8 cellular contexts compared by ENCODE assay signal in genomic region chr2:18149660-18150246, GRCh38.
DNase-seq lines count a peak whose midpoint lies in the region; FAIRE-seq and TF ChIP-seq lines count a peak whose summit lies in the region.

No MANE protein-coding gene starts in this region.

- H3K4me1 ChIP-seq in A673 (ENCODE audit: insufficient read depth, low read length, poor library complexity, severe bottlenecking) (no peaks in the 10 kb centered on the region), neural progenitor cell (no peaks in the 10 kb centered on the region)

- no peak overlapping the region for H3K9ac ChIP-seq in neural progenitor cell

- H3K36me3 Mint-ChIP-seq in neural progenitor cell: no peaks in the 10 kb centered on the region

- no peak overlapping the region for H3K4me2 ChIP-seq in neural progenitor cell

- H3K27me3 Mint-ChIP-seq in neural progenitor cell (ENCODE audit: insufficient read depth, low read depth): peaks cover 2% of the 10 kb centered on the region

- intact Hi-C loops in A673 (cut with micrococcal nuclease; ENCODE audit: unreplicated experiment): loop anchor here (1.0 kb wide), 1 partner anchor 297 kb away; no protein-coding TSS in a partner anchor

- no peaks in the 10 kb centered on the region for H3K79me2 ChIP-seq in neural progenitor cell (ENCODE audit: low read depth)

- no peaks in the 10 kb centered on the region for H3F3A ChIP-seq in neural progenitor cell (ENCODE audit: low read depth)

- H3K36me3 ChIP-seq in A673 (ENCODE audit: insufficient read depth, low read length, poor library complexity, severe bottlenecking): no peaks in the 10 kb centered on the region
- no peaks in the 10 kb centered on the region for H3K36me3 ChIP-seq in neural progenitor cell

- H3K27ac ChIP-seq in A673 (ENCODE audit: low read depth, low read length, poor library complexity, severe bottlenecking): no peak overlapping the region
- no peak overlapping the region for H3K27ac ChIP-seq in HL-60 (replicated peaks)
- H3K27ac ChIP-seq in neural progenitor cell: no peak overlapping the region

- H3K9me3 ChIP-seq in A673 (ENCODE audit: low read depth, low read length, poor library complexity, severe bottlenecking) (no peaks in the 10 kb centered on the region), neural progenitor cell (ENCODE audit: low read depth) (no peaks in the 10 kb centered on the region)

- peaks cover 9% of the 10 kb centered on the region for H3K4me1 Mint-ChIP-seq in neural progenitor cell

- H3K4me3 ChIP-seq in A673 (ENCODE audit: low read depth, low read length, poor library complexity, severe bottlenecking): no peak overlapping the region
- no peak overlapping the region for H3K4me3 ChIP-seq in HL-60 (replicated peaks; ENCODE audit: insufficient read depth, low read length)
- H3K4me3 ChIP-seq in neural progenitor cell: no peak overlapping the region

- TF ChIP-seq CTCF in A673 (conservative IDR thresholded peaks at IDR 0.05; ENCODE audit: low read depth, low read length) (peak; percentile 87), HL-60 (IDR thresholded peaks at IDR 0.05; ENCODE audit: insufficient read depth, low read length) (peak; percentile 61), neural progenitor cell (IDR thresholded peaks at IDR 0.05) (peak; percentile 87)

- no peak overlapping the region for H3K4me3 Mint-ChIP-seq in neural progenitor cell

- CTCF ChIA-PET in A673 (lab: Charles Lee): interaction anchor here (0.5 to 0.8 kb wide), 2 partner anchors 31 to 265 kb away, joined by 4 to 9 read pairs; no protein-coding TSS in a partner anchor

- H4K20me1 ChIP-seq in neural progenitor cell (ENCODE audit: low read depth): no peaks in the 10 kb centered on the region

- peak; percentile 77 for DNase-seq in A673 (ENCODE audit: low spot score)
- DNase-seq in GM18507 (ENCODE audit: extremely low spot score, insufficient read length, low read depth): peak; percentile 8
- no peak for DNase-seq in HL-60 (ENCODE audit: low read depth in 1 of 2, low spot score in 1 of 2)
- peak; percentile 23 for DNase-seq in NOMO-1 treated with DMSO at 0.1 percent for 48 hours (lab: John Stamatoyannopoulos, UW; ENCODE audit: unreplicated experiment)
- DNase-seq in dermis microvascular lymphatic vessel endothelial cell (ENCODE audit: low read depth in 2 of 2): peak; percentile 10 to 49
- peak; percentile 73 for DNase-seq in neural progenitor cell (ENCODE audit: low spot score)
- DNase-seq in activated CD4-positive, alpha-beta T cell treated with anti-CD3 and anti-CD28 coated beads for 48 hours: no peak
- no peak for DNase-seq in ecto neural progenitor cell (ENCODE audit: low spot score)

- no TSS peak for BruUV-seq in A673 (replicated peaks; lab: Mats Ljungman, UMichigan)

- H2AFZ ChIP-seq in neural progenitor cell (replicated peaks): no peak overlapping the region

- no peaks in the 10 kb centered on the region for H3K27me3 ChIP-seq in A673 (replicated peaks; ENCODE audit: insufficient read depth, low read depth, low read length, poor library complexity)
- H3K27me3 ChIP-seq in HL-60 (ENCODE audit: insufficient read depth, poor library complexity, severe bottlenecking): no peaks in the 10 kb centered on the region
- H3K27me3 ChIP-seq in neural progenitor cell: no peaks in the 10 kb centered on the region

- POLR2A ChIA-PET in A673 (lab: Charles Lee; ENCODE audit: low non-redundant PET): no interaction called here

- peak; percentile 77 for FAIRE-seq in GM18507 (lab: Jason Lieb, UNC)

- no peaks in the 10 kb centered on the region for H3K9me3 Mint-ChIP-seq in neural progenitor cell

- no peak overlapping the region for H3K27ac Mint-ChIP-seq in neural progenitor cell

Comparison
In these comparisons a context has a peak if more than half of its experiments do, and no peak if none do; other contexts are left out.
1. DNase-seq: peak in A673 (single experiment), GM18507 (single experiment), NOMO-1 treated with DMSO at 0.1 percent for 48 hours (single experiment), dermis microvascular lymphatic vessel endothelial cell (2 of 2) and neural progenitor cell (single experiment); none in HL-60 (0 of 2), activated CD4-positive, alpha-beta T cell treated with anti-CD3 and anti-CD28 coated beads for 48 hours (single experiment) and ecto neural progenitor cell (single experiment).
2. Peak in every context shown above with its lines, with median percentiles within 50 percentile points of each other: CTCF ChIP-seq.